ENCODE assay signal across 8 cellular contexts in the genomic region with DNA sequence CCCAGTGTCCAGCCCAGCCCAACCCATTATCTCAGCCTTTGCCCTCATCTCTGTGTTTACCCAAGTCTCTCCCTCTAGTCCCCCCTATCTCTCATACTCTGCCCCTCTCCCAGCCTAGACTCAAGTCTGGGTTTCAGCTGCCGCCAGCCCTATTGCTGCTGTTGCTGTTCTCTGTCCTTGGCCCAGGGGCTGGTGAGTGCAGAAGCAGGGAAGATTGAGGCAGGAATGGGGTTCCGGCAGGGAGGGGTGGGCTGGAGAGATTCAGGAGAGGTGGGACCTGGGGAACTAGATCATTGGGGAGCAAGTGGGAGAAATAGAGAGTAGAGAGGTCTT. TPM values are rescaled to one million over a fixed set of nuclear protein-coding genes. Genes with fewer than 3 reads are reported as not detected.
DNase-seq lines count a peak whose midpoint lies in the region; FAIRE-seq and TF ChIP-seq lines count a peak whose summit lies in the region.

No MANE protein-coding gene starts in this region.

- H3K4me1 Mint-ChIP-seq in nephron, result peaks cover 68% of the 10 kb centered on the region

- DNase-seq in AG10803 (ENCODE audit: low read depth), result no peak
- no peak for DNase-seq in LNCaP clone FGC (ENCODE audit: low read depth)
- no peak for DNase-seq in amniotic stem cell (lab: John Stamatoyannopoulos, UW)
- no peak for DNase-seq in GM12892 (ENCODE audit: insufficient read length)
- no peak for DNase-seq in dermis blood vessel endothelial cell
- DNase-seq in NCI-H1436 treated with DMSO at 0.1 percent for 48 hours (lab: John Stamatoyannopoulos, UW), result no peak

- H3K4me3 Mint-ChIP-seq in nephron, result peak overlapping the region; percentile 90 to 95 (median 93)

- peak overlapping the region; percentile 73 for H3K4me3 ChIP-seq in AG10803 (ENCODE audit: low read length)
- H3K4me3 ChIP-seq in LNCaP clone FGC (ENCODE audit: low read depth, low read length), result peak overlapping the region; percentile 67

- no peak for TF ChIP-seq CTCF in AG10803 (conservative IDR thresholded peaks at IDR 0.05; ENCODE audit: low read length)
- no peak for TF ChIP-seq CTCF in LNCaP clone FGC (IDR thresholded peaks at IDR 0.05; ENCODE audit: control insufficient read depth, extremely low read depth, insufficient read depth)
- TF ChIP-seq CTCF in nephron (IDR thresholded peaks at IDR 0.05; ENCODE audit: unreplicated experiment in 3 of 3), result no peak

- H3K27ac ChIP-seq in cingulate gyrus (ENCODE audit: low read depth, low read length), result peak overlapping the region; percentile 74

- TF ChIP-seq POLR2A in GM12892 (IDR thresholded peaks at IDR 0.05; ENCODE audit: low read depth, low read length), result no peak

- H3K36me3 Mint-ChIP-seq in nephron (ENCODE audit: low read depth), result peaks cover 2% of the 10 kb centered on the region

- H3K27ac Mint-ChIP-seq in nephron, result peak overlapping the region; percentile 88 to 97 (median 92)

- H3K9me3 Mint-ChIP-seq in nephron, result no peaks in the 10 kb centered on the region

- H3K27me3 Mint-ChIP-seq in nephron (ENCODE audit: low read depth), result peaks cover 4% of the 10 kb centered on the region

- no peak for FAIRE-seq in GM12892 (lab: Jason Lieb, UNC)

RNA-seq across cellular contexts. Expression of gene TMEM8B, which starts 0.7 kb away (rescaled TPM):
- 4.0 TPM for polyA plus RNA-seq in GM12892 (2012; ENCODE audit: missing spikeins)
- under 0.01 and 0.23 TPM in 2 replicates for total RNA-seq in dermis blood vessel endothelial cell

RNA-seq across cellular contexts. Expression of gene FAM221B, which starts 1.2 kb away (rescaled TPM):
- not detected for polyA plus RNA-seq in GM12892 (2012; ENCODE audit: missing spikeins)
- not detected in 2 replicates for total RNA-seq in dermis blood vessel endothelial cell

RNA-seq across cellular contexts. Expression of gene HINT2, which starts 14.9 kb away (rescaled TPM):
- polyA plus RNA-seq in GM12892 (2012; ENCODE audit: missing spikeins), result 47.4 TPM
- 5.8 and 11.5 TPM in 2 replicates for total RNA-seq in dermis blood vessel endothelial cell

RNA-seq across cellular contexts. Expression of gene SPAG8, which starts 17.7 kb away (rescaled TPM):
- polyA plus RNA-seq in GM12892 (2012; ENCODE audit: missing spikeins), result 2.0 TPM
- total RNA-seq in dermis blood vessel endothelial cell, result 0.19 TPM in 1 of 2 replicates, not detected in the other

RNA-seq across cellular contexts. Expression of gene NPR2, which starts 38.3 kb away (rescaled TPM):
- polyA plus RNA-seq in GM12892 (2012; ENCODE audit: missing spikeins), result 10.0 TPM
- 2.7 and 10.8 TPM in 2 replicates for total RNA-seq in dermis blood vessel endothelial cell
